ENCODE assay signal across 1 cellular context in the genomic region with DNA sequence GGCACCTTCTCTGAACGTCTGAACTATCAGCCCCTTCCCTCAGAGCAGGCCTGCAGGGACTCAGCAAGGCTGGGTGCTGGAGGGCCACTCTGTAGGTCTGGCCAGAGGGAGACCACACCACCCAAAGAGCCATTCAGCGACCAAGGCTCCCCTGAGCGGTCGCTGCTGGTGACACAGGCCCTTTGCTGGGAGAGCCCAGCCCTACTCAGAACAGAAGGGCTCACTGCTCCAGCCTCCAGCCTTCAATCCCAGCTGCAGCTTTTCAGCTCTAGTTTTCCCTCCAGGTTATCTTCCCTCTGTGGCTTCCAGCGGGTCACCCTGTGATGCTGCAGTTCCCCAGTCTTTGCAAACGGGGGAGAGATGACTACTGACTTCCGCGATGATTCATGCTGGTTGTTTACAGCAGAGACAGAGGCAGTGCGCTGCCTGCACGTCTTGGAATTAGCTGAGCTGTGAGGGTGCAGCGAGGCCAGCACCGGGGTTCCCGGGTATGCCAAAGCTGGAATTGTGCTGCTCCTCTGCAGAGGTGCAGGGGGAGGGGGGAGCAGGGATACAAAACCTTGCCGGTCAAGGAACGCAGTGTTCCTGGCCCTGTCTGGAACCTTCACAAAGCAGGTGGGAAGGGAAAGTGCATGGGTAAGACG.
TF ChIP-seq lines count a peak whose summit lies in the region.

No MANE protein-coding gene starts in this region.

TF ChIP-seq in HepG2, 621 proteins besides CTCF, POLR2A, EP300 and RAD21 (continued from another document and continues in another):
- TF ChIP-seq, protein P1, sequence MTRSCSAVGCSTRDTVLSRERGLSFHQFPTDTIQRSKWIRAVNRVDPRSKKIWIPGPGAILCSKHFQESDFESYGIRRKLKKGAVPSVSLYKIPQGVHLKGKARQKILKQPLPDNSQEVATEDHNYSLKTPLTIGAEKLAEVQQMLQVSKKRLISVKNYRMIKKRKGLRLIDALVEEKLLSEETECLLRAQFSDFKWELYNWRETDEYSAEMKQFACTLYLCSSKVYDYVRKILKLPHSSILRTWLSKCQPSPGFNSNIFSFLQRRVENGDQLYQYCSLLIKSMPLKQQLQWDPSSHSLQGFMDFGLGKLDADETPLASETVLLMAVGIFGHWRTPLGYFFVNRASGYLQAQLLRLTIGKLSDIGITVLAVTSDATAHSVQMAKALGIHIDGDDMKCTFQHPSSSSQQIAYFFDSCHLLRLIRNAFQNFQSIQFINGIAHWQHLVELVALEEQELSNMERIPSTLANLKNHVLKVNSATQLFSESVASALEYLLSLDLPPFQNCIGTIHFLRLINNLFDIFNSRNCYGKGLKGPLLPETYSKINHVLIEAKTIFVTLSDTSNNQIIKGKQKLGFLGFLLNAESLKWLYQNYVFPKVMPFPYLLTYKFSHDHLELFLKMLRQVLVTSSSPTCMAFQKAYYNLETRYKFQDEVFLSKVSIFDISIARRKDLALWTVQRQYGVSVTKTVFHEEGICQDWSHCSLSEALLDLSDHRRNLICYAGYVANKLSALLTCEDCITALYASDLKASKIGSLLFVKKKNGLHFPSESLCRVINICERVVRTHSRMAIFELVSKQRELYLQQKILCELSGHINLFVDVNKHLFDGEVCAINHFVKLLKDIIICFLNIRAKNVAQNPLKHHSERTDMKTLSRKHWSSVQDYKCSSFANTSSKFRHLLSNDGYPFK (CRISPR knock-in tag; IDR thresholded peaks at IDR 0.05; ENCODE audit: borderline replicate concordance), result peak; percentile 54; the same call in 1 of the 2 replicates
- no peak for TF ChIP-seq SIN3A (IDR thresholded peaks at IDR 0.05; ENCODE audit: borderline replicate concordance, low read depth, low read length)
- TF ChIP-seq, protein P2, sequence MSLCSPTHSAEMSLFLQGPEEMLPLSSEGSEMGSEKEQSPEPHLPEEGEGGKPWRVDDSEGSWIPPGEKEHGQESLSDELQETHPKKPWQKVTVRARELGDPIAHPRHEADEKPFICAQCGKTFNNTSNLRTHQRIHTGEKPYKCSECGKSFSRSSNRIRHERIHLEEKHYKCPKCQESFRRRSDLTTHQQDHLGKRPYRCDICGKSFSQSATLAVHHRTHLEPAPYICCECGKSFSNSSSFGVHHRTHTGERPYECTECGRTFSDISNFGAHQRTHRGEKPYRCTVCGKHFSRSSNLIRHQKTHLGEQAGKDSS (CRISPR knock-in tag; IDR thresholded peaks at IDR 0.05; ENCODE audit: borderline replicate concordance, low read depth), result peak; percentile 56; the same call in 1 of the 2 replicates
- peak; percentile 97 for TF ChIP-seq ELF3 (CRISPR knock-in tag; IDR thresholded peaks at IDR 0.05)
- TF ChIP-seq GATAD2A (CRISPR knock-in tag; IDR thresholded peaks at IDR 0.05), result peak; percentile 64
- 0 out of 2 replicates have a peak, but pooled peaks have one; percentile 70 for TF ChIP-seq FOXC1 (CRISPR knock-in tag; IDR thresholded peaks at IDR 0.05; ENCODE audit: borderline replicate concordance)
- 0 out of 2 replicates have a peak, but pooled peaks have one; percentile 33 for TF ChIP-seq ZNF510 (CRISPR knock-in tag; IDR thresholded peaks at IDR 0.05; ENCODE audit: low read depth)
- TF ChIP-seq FOXK2 (IDR thresholded peaks at IDR 0.05), result no peak
- TF ChIP-seq ZNF816 (CRISPR knock-in tag; IDR thresholded peaks at IDR 0.05; ENCODE audit: borderline replicate concordance), result peak; percentile 87
- TF ChIP-seq ZBTB38 (CRISPR knock-in tag; IDR thresholded peaks at IDR 0.05), result peak; percentile 77
- TF ChIP-seq, protein P3, sequence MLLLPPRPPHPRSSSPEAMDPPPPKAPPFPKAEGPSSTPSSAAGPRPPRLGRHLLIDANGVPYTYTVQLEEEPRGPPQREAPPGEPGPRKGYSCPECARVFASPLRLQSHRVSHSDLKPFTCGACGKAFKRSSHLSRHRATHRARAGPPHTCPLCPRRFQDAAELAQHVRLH (CRISPR knock-in tag; IDR thresholded peaks at IDR 0.05; ENCODE audit: borderline replicate concordance, low read depth), result 0 out of 2 replicates have a peak, but pooled peaks have one; percentile 18
- peak; percentile 20 for TF ChIP-seq SPEN (CRISPR knock-in tag; IDR thresholded peaks at IDR 0.05; ENCODE audit: low read depth)
- no peak for TF ChIP-seq ZNF589 (CRISPR knock-in tag; conservative IDR thresholded peaks at IDR 0.05)
- peak; percentile 72; the same call in 1 of the 2 replicates for TF ChIP-seq KDM2A (CRISPR knock-in tag; IDR thresholded peaks at IDR 0.05; ENCODE audit: borderline replicate concordance, low read depth)
- TF ChIP-seq, protein P4, sequence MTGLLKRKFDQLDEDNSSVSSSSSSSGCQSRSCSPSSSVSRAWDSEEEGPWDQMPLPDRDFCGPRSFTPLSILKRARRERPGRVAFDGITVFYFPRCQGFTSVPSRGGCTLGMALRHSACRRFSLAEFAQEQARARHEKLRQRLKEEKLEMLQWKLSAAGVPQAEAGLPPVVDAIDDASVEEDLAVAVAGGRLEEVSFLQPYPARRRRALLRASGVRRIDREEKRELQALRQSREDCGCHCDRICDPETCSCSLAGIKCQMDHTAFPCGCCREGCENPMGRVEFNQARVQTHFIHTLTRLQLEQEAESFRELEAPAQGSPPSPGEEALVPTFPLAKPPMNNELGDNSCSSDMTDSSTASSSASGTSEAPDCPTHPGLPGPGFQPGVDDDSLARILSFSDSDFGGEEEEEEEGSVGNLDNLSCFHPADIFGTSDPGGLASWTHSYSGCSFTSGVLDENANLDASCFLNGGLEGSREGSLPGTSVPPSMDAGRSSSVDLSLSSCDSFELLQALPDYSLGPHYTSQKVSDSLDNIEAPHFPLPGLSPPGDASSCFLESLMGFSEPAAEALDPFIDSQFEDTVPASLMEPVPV (CRISPR knock-in tag; IDR thresholded peaks at IDR 0.05), result 0 out of 2 replicates have a peak, but pooled peaks have one; percentile 15
- TF ChIP-seq SAP130 (CRISPR knock-in tag; IDR thresholded peaks at IDR 0.05; ENCODE audit: low read depth), result peak; percentile 88
- TF ChIP-seq NCOA2 (CRISPR knock-in tag; IDR thresholded peaks at IDR 0.05), result peak; percentile 29; the same call in 1 of the 2 replicates
- TF ChIP-seq CREM (IDR thresholded peaks at IDR 0.05), result peak; percentile 17; the same call in 1 of the 2 replicates
- TF ChIP-seq CREM (CRISPR knock-in tag; IDR thresholded peaks at IDR 0.05), result no peak
- TF ChIP-seq TSC22D2 (CRISPR knock-in tag; IDR thresholded peaks at IDR 0.05; ENCODE audit: borderline replicate concordance), result no peak
- TF ChIP-seq ZMYM2 (CRISPR knock-in tag; IDR thresholded peaks at IDR 0.05), result no peak
- TF ChIP-seq ZNF292 (CRISPR knock-in tag; IDR thresholded peaks at IDR 0.05; ENCODE audit: borderline replicate concordance, low read depth), result peak; percentile 95; the same call in 1 of the 2 replicates
- peak; percentile 29 for TF ChIP-seq ZNF883 (CRISPR knock-in tag; IDR thresholded peaks at IDR 0.05; ENCODE audit: not compliant biosample characterization)
- TF ChIP-seq, protein P5, sequence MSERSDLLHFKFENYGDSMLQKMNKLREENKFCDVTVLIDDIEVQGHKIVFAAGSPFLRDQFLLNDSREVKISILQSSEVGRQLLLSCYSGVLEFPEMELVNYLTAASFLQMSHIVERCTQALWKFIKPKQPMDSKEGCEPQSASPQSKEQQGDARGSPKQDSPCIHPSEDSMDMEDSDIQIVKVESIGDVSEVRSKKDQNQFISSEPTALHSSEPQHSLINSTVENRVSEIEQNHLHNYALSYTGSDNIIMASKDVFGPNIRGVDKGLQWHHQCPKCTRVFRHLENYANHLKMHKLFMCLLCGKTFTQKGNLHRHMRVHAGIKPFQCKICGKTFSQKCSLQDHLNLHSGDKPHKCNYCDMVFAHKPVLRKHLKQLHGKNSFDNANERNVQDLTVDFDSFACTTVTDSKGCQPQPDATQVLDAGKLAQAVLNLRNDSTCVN (CRISPR knock-in tag; IDR thresholded peaks at IDR 0.05; ENCODE audit: borderline replicate concordance), result 0 out of 2 replicates have a peak, but pooled peaks have one; percentile 36
- no peak for TF ChIP-seq ZC3H4 (CRISPR knock-in tag; IDR thresholded peaks at IDR 0.05; ENCODE audit: borderline replicate concordance)
- TF ChIP-seq MZF1 (CRISPR knock-in tag; IDR thresholded peaks at IDR 0.05; ENCODE audit: borderline replicate concordance), result 0 out of 2 replicates have a peak, but pooled peaks have one; percentile 57
- TF ChIP-seq, protein P6, sequence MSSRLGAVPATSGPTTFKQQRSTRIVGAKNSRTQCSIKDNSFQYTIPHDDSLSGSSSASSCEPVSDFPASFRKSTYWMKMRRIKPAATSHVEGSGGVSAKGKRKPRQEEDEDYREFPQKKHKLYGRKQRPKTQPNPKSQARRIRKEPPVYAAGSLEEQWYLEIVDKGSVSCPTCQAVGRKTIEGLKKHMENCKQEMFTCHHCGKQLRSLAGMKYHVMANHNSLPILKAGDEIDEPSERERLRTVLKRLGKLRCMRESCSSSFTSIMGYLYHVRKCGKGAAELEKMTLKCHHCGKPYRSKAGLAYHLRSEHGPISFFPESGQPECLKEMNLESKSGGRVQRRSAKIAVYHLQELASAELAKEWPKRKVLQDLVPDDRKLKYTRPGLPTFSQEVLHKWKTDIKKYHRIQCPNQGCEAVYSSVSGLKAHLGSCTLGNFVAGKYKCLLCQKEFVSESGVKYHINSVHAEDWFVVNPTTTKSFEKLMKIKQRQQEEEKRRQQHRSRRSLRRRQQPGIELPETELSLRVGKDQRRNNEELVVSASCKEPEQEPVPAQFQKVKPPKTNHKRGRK (CRISPR knock-in tag; IDR thresholded peaks at IDR 0.05), result no peak
- TF ChIP-seq ELF4 (CRISPR knock-in tag; IDR thresholded peaks at IDR 0.05; ENCODE audit: borderline replicate concordance), result no peak
- peak; percentile 51; the same call in 1 of the 2 replicates for TF ChIP-seq ZNF766 (CRISPR knock-in tag; IDR thresholded peaks at IDR 0.05; ENCODE audit: borderline replicate concordance)
- peak; percentile 65 for TF ChIP-seq RARA (CRISPR knock-in tag; IDR thresholded peaks at IDR 0.05)
- TF ChIP-seq SALL2 (CRISPR knock-in tag; IDR thresholded peaks at IDR 0.05), result no peak
- 0 out of 4 replicates have a peak, but pooled peaks of 1 of the 2 experiments have one; percentile 5 for TF ChIP-seq MAFK (conservative IDR thresholded peaks at IDR 0.05 in 1 of 2, IDR thresholded peaks at IDR 0.05 in 1 of 2; ENCODE audit: low read length in 2 of 2)
- TF ChIP-seq MEF2D (CRISPR knock-in tag; IDR thresholded peaks at IDR 0.05), result 0 out of 2 replicates have a peak, but pooled peaks have one; percentile 51
- TF ChIP-seq PAX8 (CRISPR knock-in tag; IDR thresholded peaks at IDR 0.05; ENCODE audit: borderline replicate concordance), result 0 out of 2 replicates have a peak, but pooled peaks have one; percentile 52
- TF ChIP-seq, protein P7, sequence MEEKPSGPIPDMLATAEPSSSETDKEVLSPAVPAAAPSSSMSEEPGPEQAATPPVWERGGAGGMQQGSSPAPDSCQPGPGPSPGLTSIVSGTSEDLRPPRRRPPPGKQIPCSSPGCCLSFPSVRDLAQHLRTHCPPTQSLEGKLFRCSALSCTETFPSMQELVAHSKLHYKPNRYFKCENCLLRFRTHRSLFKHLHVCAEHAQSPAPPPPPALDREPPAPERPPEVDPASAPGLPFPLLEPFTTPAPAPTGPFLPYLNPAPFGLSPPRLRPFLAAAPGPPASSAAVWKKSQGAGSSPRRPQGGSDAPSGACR (CRISPR knock-in tag; IDR thresholded peaks at IDR 0.05), result peak; percentile 47; the same call in 1 of the 2 replicates
- TF ChIP-seq ZKSCAN1 (IDR thresholded peaks at IDR 0.05; ENCODE audit: low read length), result no peak
- TF ChIP-seq ZSCAN21 (CRISPR knock-in tag; IDR thresholded peaks at IDR 0.05; ENCODE audit: borderline replicate concordance), result 0 out of 2 replicates have a peak, but pooled peaks have one; percentile 50
- peak; percentile 72 for TF ChIP-seq HDAC1 (CRISPR knock-in tag; IDR thresholded peaks at IDR 0.05)
- no peak for TF ChIP-seq EEA1 (CRISPR knock-in tag; IDR thresholded peaks at IDR 0.05; ENCODE audit: borderline replicate concordance)
- TF ChIP-seq ZSCAN25 (CRISPR knock-in tag; IDR thresholded peaks at IDR 0.05), result peak; percentile 83; the same call in 1 of the 2 replicates
- peak; percentile 28; the same call in 1 of the 2 replicates for TF ChIP-seq PHF8 (CRISPR knock-in tag; IDR thresholded peaks at IDR 0.05)
- peak; percentile 88; the same call in 1 of the 2 replicates for TF ChIP-seq ZNF337 (CRISPR knock-in tag; IDR thresholded peaks at IDR 0.05; ENCODE audit: borderline replicate concordance, low read depth)
- TF ChIP-seq ZFX (CRISPR knock-in tag; IDR thresholded peaks at IDR 0.05; ENCODE audit: low read depth), result 0 out of 2 replicates have a peak, but pooled peaks have one; percentile 21
- peak; percentile 54; the same call in 1 of the 2 replicates for TF ChIP-seq ZSCAN9 (CRISPR knock-in tag; IDR thresholded peaks at IDR 0.05; ENCODE audit: borderline replicate concordance)
- peak; percentile 98 for TF ChIP-seq FOSL2 (CRISPR knock-in tag; IDR thresholded peaks at IDR 0.05)
- TF ChIP-seq SRSF1 (optimal IDR thresholded peaks at IDR 0.05; ENCODE audit: low read depth, low read length), result peak; percentile 35
- peak; percentile 26; the same call in 1 of the 2 replicates for TF ChIP-seq HOXA3 (CRISPR knock-in tag; IDR thresholded peaks at IDR 0.05)
- no peak for TF ChIP-seq FOXA1 (IDR thresholded peaks at IDR 0.05)
- TF ChIP-seq FOXA1 (CRISPR knock-in tag; IDR thresholded peaks at IDR 0.05), result peak; percentile 86
- TF ChIP-seq, protein P8, sequence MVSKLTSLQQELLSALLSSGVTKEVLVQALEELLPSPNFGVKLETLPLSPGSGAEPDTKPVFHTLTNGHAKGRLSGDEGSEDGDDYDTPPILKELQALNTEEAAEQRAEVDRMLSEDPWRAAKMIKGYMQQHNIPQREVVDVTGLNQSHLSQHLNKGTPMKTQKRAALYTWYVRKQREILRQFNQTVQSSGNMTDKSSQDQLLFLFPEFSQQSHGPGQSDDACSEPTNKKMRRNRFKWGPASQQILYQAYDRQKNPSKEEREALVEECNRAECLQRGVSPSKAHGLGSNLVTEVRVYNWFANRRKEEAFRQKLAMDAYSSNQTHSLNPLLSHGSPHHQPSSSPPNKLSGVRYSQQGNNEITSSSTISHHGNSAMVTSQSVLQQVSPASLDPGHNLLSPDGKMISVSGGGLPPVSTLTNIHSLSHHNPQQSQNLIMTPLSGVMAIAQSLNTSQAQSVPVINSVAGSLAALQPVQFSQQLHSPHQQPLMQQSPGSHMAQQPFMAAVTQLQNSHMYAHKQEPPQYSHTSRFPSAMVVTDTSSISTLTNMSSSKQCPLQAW (CRISPR knock-in tag; IDR thresholded peaks at IDR 0.05), result peak; percentile 72; the same call in 1 of the 2 replicates
- TF ChIP-seq CBX1 (IDR thresholded peaks at IDR 0.05; ENCODE audit: low read depth), result no peak
- TF ChIP-seq, protein P9, sequence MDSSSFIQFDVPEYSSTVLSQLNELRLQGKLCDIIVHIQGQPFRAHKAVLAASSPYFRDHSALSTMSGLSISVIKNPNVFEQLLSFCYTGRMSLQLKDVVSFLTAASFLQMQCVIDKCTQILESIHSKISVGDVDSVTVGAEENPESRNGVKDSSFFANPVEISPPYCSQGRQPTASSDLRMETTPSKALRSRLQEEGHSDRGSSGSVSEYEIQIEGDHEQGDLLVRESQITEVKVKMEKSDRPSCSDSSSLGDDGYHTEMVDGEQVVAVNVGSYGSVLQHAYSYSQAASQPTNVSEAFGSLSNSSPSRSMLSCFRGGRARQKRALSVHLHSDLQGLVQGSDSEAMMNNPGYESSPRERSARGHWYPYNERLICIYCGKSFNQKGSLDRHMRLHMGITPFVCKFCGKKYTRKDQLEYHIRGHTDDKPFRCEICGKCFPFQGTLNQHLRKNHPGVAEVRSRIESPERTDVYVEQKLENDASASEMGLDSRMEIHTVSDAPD (CRISPR knock-in tag; IDR thresholded peaks at IDR 0.05), result no peak
- TF ChIP-seq HNRNPUL1 (IDR thresholded peaks at IDR 0.05; ENCODE audit: low read depth, low read length), result no peak
- no peak for TF ChIP-seq ZNF468 (CRISPR knock-in tag; IDR thresholded peaks at IDR 0.05)
